ENCODE assay signal across 1 cellular context in the genomic region with DNA sequence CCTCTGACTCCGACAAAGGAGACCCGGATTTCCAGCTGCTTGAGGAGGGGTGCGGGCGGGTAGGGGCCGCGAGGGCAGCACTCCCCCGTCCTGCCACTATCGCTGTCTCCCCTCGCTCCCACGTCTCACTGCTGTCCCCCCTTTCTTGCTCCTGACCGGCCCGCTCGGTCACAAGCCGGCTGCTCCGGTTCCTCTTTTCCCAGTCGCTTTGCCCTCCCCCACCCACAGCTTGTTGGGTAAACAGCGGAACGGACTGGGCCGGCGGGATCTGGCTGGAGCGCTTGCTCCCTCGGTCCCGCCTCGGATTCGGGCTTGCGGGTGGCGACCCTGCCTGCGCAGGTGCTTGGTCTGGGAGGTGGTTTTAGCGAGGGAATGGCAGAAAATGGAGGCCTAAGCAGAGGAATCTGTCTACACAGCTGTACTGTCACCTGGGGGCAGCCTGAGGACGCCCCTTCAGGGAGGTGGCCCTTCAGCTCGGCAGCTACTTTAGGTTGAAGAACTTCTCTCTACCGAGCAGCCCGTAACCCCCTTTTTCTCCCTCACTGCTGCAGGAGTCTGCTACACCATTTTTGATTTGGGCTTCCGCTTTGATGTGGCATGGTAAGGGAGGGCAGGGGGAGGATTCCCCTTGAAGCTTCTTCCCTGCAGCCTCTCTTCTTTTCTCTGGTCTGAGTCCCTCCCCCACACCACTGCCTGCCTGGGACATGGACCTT.
TF ChIP-seq lines count a peak whose summit lies in the region.

No MANE protein-coding gene starts in this region.

TF ChIP-seq in K562, 482 proteins besides CTCF, POLR2A, EP300 and RAD21 (continued from another document):
- TF ChIP-seq ARID4B (CRISPR knock-in tag; IDR thresholded peaks at IDR 0.05): no peak; the same call in none of the 2 replicates
- TF ChIP-seq TCF7 (IDR thresholded peaks at IDR 0.05; ENCODE audit: borderline replicate concordance): peak; percentile 90; the same call in 1 of the 2 replicates
- peak in 1 of 2 experiments; percentile 54; a peak in 2 of 4 replicates for TF ChIP-seq SRF (CRISPR knock-in tag; IDR thresholded peaks at IDR 0.05)
- no peak; a peak in 1 of 4 replicates for TF ChIP-seq MLLT1 (IDR thresholded peaks at IDR 0.05)
- TF ChIP-seq CBFA2T2 (conservative IDR thresholded peaks at IDR 0.05): no peak
- TF ChIP-seq CCNT2 (IDR thresholded peaks at IDR 0.05; ENCODE audit: borderline replicate concordance, extremely low read depth, insufficient read length, low read depth, low read length): no peak
- peak in 1 of 2 experiments; percentile 28 for TF ChIP-seq E2F6 (IDR thresholded peaks at IDR 0.05; ENCODE audit: borderline replicate concordance in 1 of 2, extremely low read depth in 1 of 2, insufficient read depth in 1 of 2, insufficient read length in 1 of 2, low read depth in 1 of 2, low read length in 1 of 2, poor library complexity in 1 of 2, severe bottlenecking in 1 of 2)
- peak in 1 of 2 experiments; percentile 6; a peak in 1 of 4 replicates for TF ChIP-seq TEAD1 (CRISPR knock-in tag; IDR thresholded peaks at IDR 0.05)
- no peak for TF ChIP-seq ZNF561 (CRISPR knock-in tag; conservative IDR thresholded peaks at IDR 0.05)
- no peak for TF ChIP-seq TEAD2 (tag; IDR thresholded peaks at IDR 0.05)
- TF ChIP-seq ZNF639 (CRISPR knock-in tag; conservative IDR thresholded peaks at IDR 0.05 in 1 of 2, IDR thresholded peaks at IDR 0.05 in 1 of 2): peak in 1 of 2 experiments; percentile 63; a peak in 2 of 4 replicates
- TF ChIP-seq PHB (CRISPR knock-in tag; IDR thresholded peaks at IDR 0.05): no peak
- no peak for TF ChIP-seq ZNF57 (CRISPR knock-in tag; IDR thresholded peaks at IDR 0.05)
- peak; percentile 6; the same call in 1 of the 2 replicates for TF ChIP-seq CHD2 (IDR thresholded peaks at IDR 0.05; ENCODE audit: low read depth, low read length)
- TF ChIP-seq POLR2G (IDR thresholded peaks at IDR 0.05; ENCODE audit: low read depth, low read length): no peak
- TF ChIP-seq XRCC4 (IDR thresholded peaks at IDR 0.05; ENCODE audit: extremely low read depth, insufficient read depth, insufficient read length): no peak
- no peak for TF ChIP-seq BRCA1 (IDR thresholded peaks at IDR 0.05)
- peak; percentile 71; the same call in 1 of the 2 replicates for TF ChIP-seq BRCA1 (CRISPR knock-in tag; IDR thresholded peaks at IDR 0.05)
- TF ChIP-seq CGGBP1 (CRISPR knock-in tag; IDR thresholded peaks at IDR 0.05): no peak
- no peak for TF ChIP-seq CTCFL (IDR thresholded peaks at IDR 0.05; ENCODE audit: borderline replicate concordance, insufficient read depth, low read depth, low read length, poor library complexity, severe bottlenecking)
- no peak for TF ChIP-seq DDX20 (tag; IDR thresholded peaks at IDR 0.05; ENCODE audit: low read depth)
- TF ChIP-seq, protein P1, sequence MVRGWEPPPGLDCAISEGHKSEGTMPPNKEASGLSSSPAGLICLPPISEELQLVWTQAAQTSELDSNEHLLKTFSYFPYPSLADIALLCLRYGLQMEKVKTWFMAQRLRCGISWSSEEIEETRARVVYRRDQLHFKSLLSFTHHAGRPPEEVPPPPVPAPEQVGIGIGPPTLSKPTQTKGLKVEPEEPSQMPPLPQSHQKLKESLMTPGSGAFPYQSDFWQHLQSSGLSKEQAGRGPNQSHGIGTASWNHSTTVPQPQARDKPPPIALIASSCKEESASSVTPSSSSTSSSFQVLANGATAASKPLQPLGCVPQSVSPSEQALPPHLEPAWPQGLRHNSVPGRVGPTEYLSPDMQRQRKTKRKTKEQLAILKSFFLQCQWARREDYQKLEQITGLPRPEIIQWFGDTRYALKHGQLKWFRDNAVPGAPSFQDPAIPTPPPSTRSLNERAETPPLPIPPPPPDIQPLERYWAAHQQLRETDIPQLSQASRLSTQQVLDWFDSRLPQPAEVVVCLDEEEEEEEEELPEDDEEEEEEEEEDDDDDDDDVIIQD (CRISPR knock-in tag; IDR thresholded peaks at IDR 0.05): no peak
- TF ChIP-seq ARHGAP35 (IDR thresholded peaks at IDR 0.05; ENCODE audit: partially characterized antibody): no peak
- no peak for TF ChIP-seq RBM17 (IDR thresholded peaks at IDR 0.05; ENCODE audit: borderline replicate concordance, low read depth, low read length)
- no peak for TF ChIP-seq ILF3 (IDR thresholded peaks at IDR 0.05; ENCODE audit: borderline replicate concordance)
- no peak for TF ChIP-seq SNRNP70 (optimal IDR thresholded peaks at IDR 0.05; ENCODE audit: low read depth, low read length)
- TF ChIP-seq ZNF444 (CRISPR knock-in tag; IDR thresholded peaks at IDR 0.05): no peak
- TF ChIP-seq, protein P2, sequence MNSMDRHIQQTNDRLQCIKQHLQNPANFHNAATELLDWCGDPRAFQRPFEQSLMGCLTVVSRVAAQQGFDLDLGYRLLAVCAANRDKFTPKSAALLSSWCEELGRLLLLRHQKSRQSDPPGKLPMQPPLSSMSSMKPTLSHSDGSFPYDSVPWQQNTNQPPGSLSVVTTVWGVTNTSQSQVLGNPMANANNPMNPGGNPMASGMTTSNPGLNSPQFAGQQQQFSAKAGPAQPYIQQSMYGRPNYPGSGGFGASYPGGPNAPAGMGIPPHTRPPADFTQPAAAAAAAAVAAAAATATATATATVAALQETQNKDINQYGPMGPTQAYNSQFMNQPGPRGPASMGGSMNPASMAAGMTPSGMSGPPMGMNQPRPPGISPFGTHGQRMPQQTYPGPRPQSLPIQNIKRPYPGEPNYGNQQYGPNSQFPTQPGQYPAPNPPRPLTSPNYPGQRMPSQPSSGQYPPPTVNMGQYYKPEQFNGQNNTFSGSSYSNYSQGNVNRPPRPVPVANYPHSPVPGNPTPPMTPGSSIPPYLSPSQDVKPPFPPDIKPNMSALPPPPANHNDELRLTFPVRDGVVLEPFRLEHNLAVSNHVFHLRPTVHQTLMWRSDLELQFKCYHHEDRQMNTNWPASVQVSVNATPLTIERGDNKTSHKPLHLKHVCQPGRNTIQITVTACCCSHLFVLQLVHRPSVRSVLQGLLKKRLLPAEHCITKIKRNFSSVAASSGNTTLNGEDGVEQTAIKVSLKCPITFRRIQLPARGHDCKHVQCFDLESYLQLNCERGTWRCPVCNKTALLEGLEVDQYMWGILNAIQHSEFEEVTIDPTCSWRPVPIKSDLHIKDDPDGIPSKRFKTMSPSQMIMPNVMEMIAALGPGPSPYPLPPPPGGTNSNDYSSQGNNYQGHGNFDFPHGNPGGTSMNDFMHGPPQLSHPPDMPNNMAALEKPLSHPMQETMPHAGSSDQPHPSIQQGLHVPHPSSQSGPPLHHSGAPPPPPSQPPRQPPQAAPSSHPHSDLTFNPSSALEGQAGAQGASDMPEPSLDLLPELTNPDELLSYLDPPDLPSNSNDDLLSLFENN (IDR thresholded peaks at IDR 0.05; ENCODE audit: low read depth in 2 of 2, low read length in 2 of 2): no peak
TF ChIP-seq in K562: peak in this region for 57.
